8 cellular contexts compared by ENCODE assay signal in the genomic region with DNA sequence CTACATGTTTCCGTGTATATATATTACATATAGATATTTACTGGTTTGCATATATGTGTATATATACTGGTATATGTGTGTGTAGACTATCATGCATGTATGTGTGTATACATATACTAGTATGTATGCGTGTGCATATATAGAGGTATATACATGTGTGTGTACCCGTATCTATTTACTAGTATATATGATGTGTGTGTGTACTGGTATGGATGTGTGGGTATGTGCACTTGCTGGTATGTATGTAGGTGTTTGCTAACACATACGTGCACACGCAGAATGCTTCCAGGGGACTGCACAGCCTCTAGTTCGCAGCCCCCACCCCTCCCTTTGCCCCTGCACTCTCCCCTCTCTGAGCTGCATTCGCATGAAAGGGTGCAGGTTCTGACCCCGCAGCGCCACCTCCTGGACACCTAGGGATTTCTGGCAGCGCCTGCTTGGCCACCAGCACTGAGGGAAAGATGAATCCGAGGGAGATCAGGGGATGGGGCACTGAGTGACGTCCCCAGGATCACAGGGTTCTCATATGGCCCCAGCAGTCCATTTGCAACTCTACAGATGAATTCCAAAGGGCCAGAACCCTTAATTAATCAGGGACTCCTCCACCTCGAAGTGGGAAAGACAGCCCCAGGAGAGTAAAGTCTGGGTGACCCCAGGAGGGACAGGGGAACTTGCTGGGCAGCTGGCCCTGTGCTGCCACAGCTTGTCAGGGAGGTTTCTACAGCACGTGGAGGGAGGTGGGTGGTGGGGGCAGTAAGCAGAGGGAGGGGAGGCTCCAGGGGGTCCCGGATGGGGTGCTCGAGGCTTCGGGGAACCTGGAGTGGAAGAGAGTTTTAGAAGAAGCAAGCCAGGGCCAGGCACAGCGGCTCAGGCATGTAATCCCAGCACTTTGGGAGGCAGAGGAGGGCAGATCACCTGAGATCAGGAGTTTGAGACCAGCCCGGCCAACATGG.
DNase-seq lines count a peak whose midpoint lies in the region; ATAC-seq and TF ChIP-seq lines count a peak whose summit lies in the region.

No MANE protein-coding gene starts in this region.

- POLR2A ChIA-PET in activated naive CD8-positive, alpha-beta T cell treated with anti-CD3 and anti-CD28 coated beads, Interleukin-2, amount 10 ng/mL, durations not matched to agents 7 days and 5 days (lab: Charles Lee) = no interaction called here

- in situ Hi-C loops in SK-MEL-5 (cut with HindIII; ENCODE audit: low pct_unique_long_range_greater_than_20kb, low sequenced_read_pairs) = loop anchor here (5.0 kb wide), 1 partner anchor 68 kb away; the partner anchor contains the start of gene ASAP2

- no peak overlapping the region for H3K4me3 ChIP-seq in Loucy (ENCODE audit: low read length, poor library complexity, severe bottlenecking)

- intact Hi-C loops in cardiac septum (cut with DNase I) = loop anchor here (2.0 to 5.0 kb wide), 3 partner anchors 68 to 267 kb away; partner anchors contain the start of gene ASAP2

- no peak overlapping the region for H3K9ac ChIP-seq in Loucy (ENCODE audit: low read depth, low read length, poor library complexity, severe bottlenecking)

- H2AFZ ChIP-seq in Loucy (ENCODE audit: low read length) = peak overlapping the region; percentile 61; the same call in 1 of the 2 replicates

- peaks cover 4% of the 10 kb centered on the region for H3K27me3 Mint-ChIP-seq in activated naive CD8-positive, alpha-beta T cell treated with anti-CD3 and anti-CD28 coated beads, Interleukin-2, amount 10 ng/mL, durations not matched to agents 7 days and 5 days

- peak; percentile 43 for ATAC-seq in activated naive CD8-positive, alpha-beta T cell treated with anti-CD3 and anti-CD28 coated beads, Interleukin-2, amount 10 ng/mL, durations not matched to agents 7 days and 5 days (ENCODE audit: low read depth)
- ATAC-seq in HG03571 (IDR thresholded peaks at IDR 0.05; ENCODE audit: unreplicated experiment) = no peak

- H3K4me1 ChIP-seq in Loucy (ENCODE audit: insufficient read depth, low read length, poor library complexity, severe bottlenecking) = peaks cover 5% of the 10 kb centered on the region

- no peaks in the 10 kb centered on the region for H3K9me2 ChIP-seq in Loucy (replicated peaks; ENCODE audit: low read depth, low read length)

- H3K27ac Mint-ChIP-seq in activated naive CD8-positive, alpha-beta T cell treated with anti-CD3 and anti-CD28 coated beads, Interleukin-2, amount 10 ng/mL, durations not matched to agents 7 days and 5 days = no peak overlapping the region

- no peak overlapping the region for H3K4me2 ChIP-seq in Loucy (ENCODE audit: low read depth, low read length, poor library complexity, severe bottlenecking)

- H3K9me3 ChIP-seq in Loucy (ENCODE audit: insufficient read depth, low read depth, low read length) = no peaks in the 10 kb centered on the region

- DNase-seq in SK-MEL-5 (ENCODE audit: low read depth, low spot score) = peak; percentile 80
- DNase-seq in activated naive CD8-positive, alpha-beta T cell treated with anti-CD3 and anti-CD28 coated beads, Interleukin-2, amount 10 ng/mL, durations not matched to agents 7 days and 5 days = peak; percentile 81
- DNase-seq in cardiac septum (ENCODE audit: low spot score) = peak; percentile 91
- DNase-seq in putamen (ENCODE audit: low spot score) = peak; percentile 36

- no peaks in the 10 kb centered on the region for H3F3A ChIP-seq in Loucy (ENCODE audit: low read depth)

- H3K9me3 Mint-ChIP-seq in activated naive CD8-positive, alpha-beta T cell treated with anti-CD3 and anti-CD28 coated beads, Interleukin-2, amount 10 ng/mL, durations not matched to agents 7 days and 5 days = no peaks in the 10 kb centered on the region

- H3K4me1 Mint-ChIP-seq in activated naive CD8-positive, alpha-beta T cell treated with anti-CD3 and anti-CD28 coated beads, Interleukin-2, amount 10 ng/mL, durations not matched to agents 7 days and 5 days = no peaks in the 10 kb centered on the region

- no peaks in the 10 kb centered on the region for H3K79me2 ChIP-seq in Loucy (ENCODE audit: insufficient read depth, low read length)

- TF ChIP-seq CTCF in 22Rv1 (IDR thresholded peaks at IDR 0.05) = peak; percentile 90
- peak; percentile 88 for TF ChIP-seq CTCF in GM12874 (IDR thresholded peaks at IDR 0.05; ENCODE audit: insufficient read depth, low read depth, low read length)
- TF ChIP-seq CTCF in Loucy (conservative IDR thresholded peaks at IDR 0.05; ENCODE audit: low read length) = peak; percentile 92

- no peaks in the 10 kb centered on the region for H3K36me3 ChIP-seq in Loucy (ENCODE audit: insufficient read depth, low read length)

- no peak overlapping the region for H3K27ac ChIP-seq in 22Rv1

- H3K4me3 Mint-ChIP-seq in activated naive CD8-positive, alpha-beta T cell treated with anti-CD3 and anti-CD28 coated beads, Interleukin-2, amount 10 ng/mL, durations not matched to agents 7 days and 5 days = no peak overlapping the region

- H3K36me3 Mint-ChIP-seq in activated naive CD8-positive, alpha-beta T cell treated with anti-CD3 and anti-CD28 coated beads, Interleukin-2, amount 10 ng/mL, durations not matched to agents 7 days and 5 days = no peaks in the 10 kb centered on the region

- H3K27me3 ChIP-seq in Loucy (ENCODE audit: insufficient read depth, low read length, poor library complexity, severe bottlenecking) = no peaks in the 10 kb centered on the region

- H4K20me1 ChIP-seq in Loucy (ENCODE audit: insufficient read depth, low read length, poor library complexity, severe bottlenecking) = no peaks in the 10 kb centered on the region

Comparison
In these comparisons a context has a peak if more than half of its experiments do, and no peak if none do; other contexts are left out.
1. DNase-seq: peak in every context shown above with its lines; median percentile 91 in cardiac septum; 81 in activated naive CD8-positive, alpha-beta T cell treated with anti-CD3 and anti-CD28 coated beads, Interleukin-2, amount 10 ng/mL, durations not matched to agents 7 days and 5 days; 80 in SK-MEL-5; 36 in putamen.